ENCODE assay signal across 12 cellular contexts in the genomic region with DNA sequence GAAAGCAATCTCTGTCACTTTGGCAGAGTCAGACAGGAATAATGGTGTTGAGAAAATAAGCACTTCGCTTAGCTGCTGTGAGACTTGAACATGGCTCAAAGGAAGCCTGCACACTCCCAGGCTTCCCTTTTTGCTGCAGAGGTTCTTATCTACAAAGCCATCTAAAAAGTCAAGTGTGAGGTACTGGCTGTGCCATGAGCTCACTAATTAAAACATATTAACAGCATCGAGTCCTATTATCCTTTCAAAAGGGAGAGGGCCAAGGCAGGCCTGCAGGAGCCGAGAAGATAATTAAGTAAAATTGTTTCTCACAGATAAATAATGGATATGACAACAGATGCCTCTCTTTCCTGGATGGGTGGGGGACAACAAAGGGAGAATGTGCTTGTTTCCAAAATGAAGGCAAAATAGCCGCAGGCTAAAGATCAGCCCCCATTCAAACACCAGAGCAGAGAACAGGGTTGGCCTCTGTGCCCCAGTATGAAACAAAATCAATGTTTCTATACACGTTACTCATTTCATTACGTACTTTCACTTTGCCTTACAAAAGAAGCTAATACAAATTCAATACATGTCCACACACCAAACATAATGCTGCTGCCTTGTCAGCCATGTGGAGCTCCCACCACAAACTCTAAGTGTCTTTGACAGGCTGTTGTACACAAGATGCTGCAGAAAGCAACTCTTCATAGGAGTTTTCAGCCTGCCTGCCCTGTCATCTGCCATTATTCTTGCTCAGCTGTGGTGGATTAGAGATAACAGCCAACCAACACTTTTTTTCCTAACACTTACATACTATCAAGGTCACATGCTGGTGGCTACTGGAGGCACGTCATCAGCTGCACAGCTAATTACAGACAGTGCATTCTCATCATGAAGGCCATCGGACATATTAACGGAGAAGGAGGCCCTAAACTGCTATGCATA. TPM values are rescaled to one million over a fixed set of nuclear protein-coding genes. Genes with fewer than 3 reads are reported as not detected.
DNase-seq lines count a peak whose midpoint lies in the region; ATAC-seq and TF ChIP-seq lines count a peak whose summit lies in the region.
"Had no signal": no experiment of that assay in that cellular context is flagged by ENCODE, and none has a peak within 500 bp of the region (broad histone marks: within the 10 kb centered on the region; RNA-seq: fewer than 3 reads in every experiment).

No MANE protein-coding gene starts in this region.

- peak; percentile 74 for ATAC-seq in GM19351 (IDR thresholded peaks at IDR 0.05; ENCODE audit: unreplicated experiment)
- ATAC-seq in GM21825 (IDR thresholded peaks at IDR 0.05; ENCODE audit: unreplicated experiment) = no peak
- ATAC-seq: psoas muscle had no signal

- H3K79me2 ChIP-seq in neural cell (replicated peaks; ENCODE audit: insufficient read depth, low read length) = peaks cover 41% of the 10 kb centered on the region

- no peak overlapping the region for H3K4me2 ChIP-seq in neural cell (ENCODE audit: low read length)

- TF ChIP-seq POLR2A in esophagus muscularis mucosa (IDR thresholded peaks at IDR 0.05; ENCODE audit: low read depth) (no peak), esophagus squamous epithelium (IDR thresholded peaks at IDR 0.05) (no peak)

- intact Hi-C loops in esophagus muscularis mucosa (cut with DNase I) = no loop called here
- intact Hi-C loops in esophagus squamous epithelium (cut with DNase I) = no loop called here

- H3K9me3 ChIP-seq in neural cell (ENCODE audit: low read length) (no peaks in the 10 kb centered on the region), esophagus muscularis mucosa (no peaks in the 10 kb centered on the region), esophagus squamous epithelium (no peaks in the 10 kb centered on the region)
- H3K9me3 ChIP-seq: psoas muscle had no signal

- no peaks in the 10 kb centered on the region for H4K20me1 ChIP-seq in neural cell (ENCODE audit: insufficient read depth)

- 63% methylated on average over 9 of the region's 9 CpGs for WGBS in esophagus muscularis mucosa
- 49 to 56% methylated on average over 8 to 9 of the region's 9 CpGs for WGBS in esophagus squamous epithelium, 2 donors

- no peak for TF ChIP-seq CTCF in neural cell (IDR thresholded peaks at IDR 0.05; ENCODE audit: poor library complexity, severe bottlenecking)
- no peak for TF ChIP-seq CTCF in esophagus muscularis mucosa (IDR thresholded peaks at IDR 0.05)
- no peak for TF ChIP-seq CTCF in esophagus squamous epithelium (IDR thresholded peaks at IDR 0.05)

- H3K27ac ChIP-seq in caudate nucleus (ENCODE audit: low read depth, low read length) (peak overlapping the region; percentile 20), neural cell (ENCODE audit: low read length) (peak overlapping the region; percentile 25), esophagus muscularis mucosa (replicated peaks in 1 of 4) (no peak overlapping the region), esophagus squamous epithelium (peak overlapping the region in 1 of 4 donors; percentile 17)
- H3K27ac ChIP-seq: psoas muscle had no signal

- no peak overlapping the region for H2AFZ ChIP-seq in neural cell (ENCODE audit: low read depth, low read length)

- H3K4me1 ChIP-seq in esophagus muscularis mucosa (peaks cover 0 to 36% (median 28%) of the 10 kb centered on the region in 4 donors), esophagus squamous epithelium (peaks cover 0 to 16% (median 6%) of the 10 kb centered on the region in 3 donors)

- TF ChIP-seq EP300 in neural cell (conservative IDR thresholded peaks at IDR 0.05; ENCODE audit: poor library complexity, severe bottlenecking) (peak; percentile 71), esophagus muscularis mucosa (IDR thresholded peaks at IDR 0.05) (no peak)

- H3K27me3 ChIP-seq in neural cell (ENCODE audit: insufficient read depth, low read depth, low read length) (no peaks in the 10 kb centered on the region), esophagus muscularis mucosa (no peaks in the 10 kb centered on the region), esophagus squamous epithelium (no peaks in the 10 kb centered on the region)

- no peaks in the 10 kb centered on the region for H3K36me3 ChIP-seq in neural cell (ENCODE audit: insufficient read depth, low read length)
- no peaks in the 10 kb centered on the region for H3K36me3 ChIP-seq in esophagus muscularis mucosa
- no peaks in the 10 kb centered on the region for H3K36me3 ChIP-seq in esophagus squamous epithelium

- peak overlapping the region; percentile 7 for H3K9ac ChIP-seq in neural cell (ENCODE audit: low read length)

- no peaks in the 10 kb centered on the region for H3K9me2 ChIP-seq in neural cell (ENCODE audit: insufficient read depth, low read length)

- DNase-seq in NCI-H1105 treated with DMSO at 0.1 percent for 48 hours (lab: John Stamatoyannopoulos, UW) = peak; percentile 91
- DNase-seq in caudate nucleus (lab: John Stamatoyannopoulos, UW) = peak in 11 of 61 donors; percentile 12 to 35 (median 24)
- no peak for DNase-seq in esophagus muscularis mucosa (ENCODE audit: extremely low spot score)
- no peak for DNase-seq in esophagus squamous epithelium (lab: John Stamatoyannopoulos, UW)
- DNase-seq in NCI-H2029 treated with DMSO at 0.1 percent for 48 hours (lab: John Stamatoyannopoulos, UW) = no peak
- DNase-seq: cerebellar nuclear complex, DMS79, psoas muscle, SHP77 had no signal

- TF ChIP-seq RAD21 in neural cell (conservative IDR thresholded peaks at IDR 0.05) = no peak

- H3K4me3 ChIP-seq in neural cell (ENCODE audit: low read length) (no peak overlapping the region), esophagus muscularis mucosa (no peak overlapping the region), esophagus squamous epithelium (no peak overlapping the region)
- H3K4me3 ChIP-seq: psoas muscle had no signal

- H3F3A ChIP-seq in neural cell (ENCODE audit: insufficient read depth, low read length, poor library complexity, severe bottlenecking) = no peaks in the 10 kb centered on the region

TF ChIP-seq in neural cell, 6 proteins besides CTCF, POLR2A, EP300 and RAD21:
- TF ChIP-seq SMC3 (conservative IDR thresholded peaks at IDR 0.05; ENCODE audit: poor library complexity) = no peak
- peak; percentile 32 for TF ChIP-seq POLR2AphosphoS5 (IDR thresholded peaks at IDR 0.05)
- TF ChIP-seq, protein P1, sequence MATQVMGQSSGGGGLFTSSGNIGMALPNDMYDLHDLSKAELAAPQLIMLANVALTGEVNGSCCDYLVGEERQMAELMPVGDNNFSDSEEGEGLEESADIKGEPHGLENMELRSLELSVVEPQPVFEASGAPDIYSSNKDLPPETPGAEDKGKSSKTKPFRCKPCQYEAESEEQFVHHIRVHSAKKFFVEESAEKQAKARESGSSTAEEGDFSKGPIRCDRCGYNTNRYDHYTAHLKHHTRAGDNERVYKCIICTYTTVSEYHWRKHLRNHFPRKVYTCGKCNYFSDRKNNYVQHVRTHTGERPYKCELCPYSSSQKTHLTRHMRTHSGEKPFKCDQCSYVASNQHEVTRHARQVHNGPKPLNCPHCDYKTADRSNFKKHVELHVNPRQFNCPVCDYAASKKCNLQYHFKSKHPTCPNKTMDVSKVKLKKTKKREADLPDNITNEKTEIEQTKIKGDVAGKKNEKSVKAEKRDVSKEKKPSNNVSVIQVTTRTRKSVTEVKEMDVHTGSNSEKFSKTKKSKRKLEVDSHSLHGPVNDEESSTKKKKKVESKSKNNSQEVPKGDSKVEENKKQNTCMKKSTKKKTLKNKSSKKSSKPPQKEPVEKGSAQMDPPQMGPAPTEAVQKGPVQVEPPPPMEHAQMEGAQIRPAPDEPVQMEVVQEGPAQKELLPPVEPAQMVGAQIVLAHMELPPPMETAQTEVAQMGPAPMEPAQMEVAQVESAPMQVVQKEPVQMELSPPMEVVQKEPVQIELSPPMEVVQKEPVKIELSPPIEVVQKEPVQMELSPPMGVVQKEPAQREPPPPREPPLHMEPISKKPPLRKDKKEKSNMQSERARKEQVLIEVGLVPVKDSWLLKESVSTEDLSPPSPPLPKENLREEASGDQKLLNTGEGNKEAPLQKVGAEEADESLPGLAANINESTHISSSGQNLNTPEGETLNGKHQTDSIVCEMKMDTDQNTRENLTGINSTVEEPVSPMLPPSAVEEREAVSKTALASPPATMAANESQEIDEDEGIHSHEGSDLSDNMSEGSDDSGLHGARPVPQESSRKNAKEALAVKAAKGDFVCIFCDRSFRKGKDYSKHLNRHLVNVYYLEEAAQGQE (IDR thresholded peaks at IDR 0.05; ENCODE audit: borderline replicate concordance) = no peak
- peak; percentile 51 for TF ChIP-seq MXI1 (conservative IDR thresholded peaks at IDR 0.05; ENCODE audit: poor library complexity, severe bottlenecking)
TF ChIP-seq in neural cell: peak in this region for 2.

RNA-seq across cellular contexts. Expression of gene ELAPOR2, which starts 55.3 kb away (rescaled TPM):
- 21.9 and 30.5 TPM in 2 replicates for polyA plus RNA-seq in neural cell
- polyA minus RNA-seq in neural cell = 72.8 and 81.6 TPM in 2 replicates
- 10 to 100 TPM; 17.7 to 20.7 (median 19.8) TPM for total RNA-seq in esophagus muscularis mucosa
- 10 to 100 TPM in 1 of 4 donors, 1 to 10 TPM in 2, under 1 TPM in 1; 0.45 to 10.9 (median 3.3) TPM for total RNA-seq in esophagus squamous epithelium

Comparison
In these comparisons a context has a peak if more than half of its experiments do, and no peak if none do; other contexts are left out.
1. H3K27ac ChIP-seq: peak in caudate nucleus (single experiment) and neural cell (single experiment); none in esophagus muscularis mucosa (0 of 4).